ENCODE assay signal across 1 cellular context in genomic region chr1:87331319-87332269, GRCh38.
TF ChIP-seq lines count a peak whose summit lies in the region.

No MANE protein-coding gene starts in this region.

TF ChIP-seq in HEK293, 187 proteins besides CTCF, POLR2A, EP300 and RAD21 (continued from another document and continues in another):
- TF ChIP-seq, protein P1, sequence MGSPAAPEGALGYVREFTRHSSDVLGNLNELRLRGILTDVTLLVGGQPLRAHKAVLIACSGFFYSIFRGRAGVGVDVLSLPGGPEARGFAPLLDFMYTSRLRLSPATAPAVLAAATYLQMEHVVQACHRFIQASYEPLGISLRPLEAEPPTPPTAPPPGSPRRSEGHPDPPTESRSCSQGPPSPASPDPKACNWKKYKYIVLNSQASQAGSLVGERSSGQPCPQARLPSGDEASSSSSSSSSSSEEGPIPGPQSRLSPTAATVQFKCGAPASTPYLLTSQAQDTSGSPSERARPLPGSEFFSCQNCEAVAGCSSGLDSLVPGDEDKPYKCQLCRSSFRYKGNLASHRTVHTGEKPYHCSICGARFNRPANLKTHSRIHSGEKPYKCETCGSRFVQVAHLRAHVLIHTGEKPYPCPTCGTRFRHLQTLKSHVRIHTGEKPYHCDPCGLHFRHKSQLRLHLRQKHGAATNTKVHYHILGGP (tag by site-specific recombination; IDR thresholded peaks at IDR 0.05): no peak
- TF ChIP-seq, protein P2, sequence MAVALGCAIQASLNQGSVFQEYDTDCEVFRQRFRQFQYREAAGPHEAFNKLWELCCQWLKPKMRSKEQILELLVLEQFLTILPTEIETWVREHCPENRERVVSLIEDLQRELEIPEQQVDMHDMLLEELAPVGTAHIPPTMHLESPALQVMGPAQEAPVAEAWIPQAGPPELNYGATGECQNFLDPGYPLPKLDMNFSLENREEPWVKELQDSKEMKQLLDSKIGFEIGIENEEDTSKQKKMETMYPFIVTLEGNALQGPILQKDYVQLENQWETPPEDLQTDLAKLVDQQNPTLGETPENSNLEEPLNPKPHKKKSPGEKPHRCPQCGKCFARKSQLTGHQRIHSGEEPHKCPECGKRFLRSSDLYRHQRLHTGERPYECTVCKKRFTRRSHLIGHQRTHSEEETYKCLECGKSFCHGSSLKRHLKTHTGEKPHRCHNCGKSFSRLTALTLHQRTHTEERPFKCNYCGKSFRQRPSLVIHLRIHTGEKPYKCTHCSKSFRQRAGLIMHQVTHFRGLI (tag by site-specific recombination; IDR thresholded peaks at IDR 0.05): no peak
- TF ChIP-seq ZNF2 (tag by site-specific recombination; IDR thresholded peaks at IDR 0.05) (peak; percentile 58), GFI1B (tag by site-specific recombination; IDR thresholded peaks at IDR 0.05) (no peak), HIC1 (tag by site-specific recombination; IDR thresholded peaks at IDR 0.05) (peak; percentile 40; the same call in 1 of the 2 replicates), ZNF404 (tag by site-specific recombination; IDR thresholded peaks at IDR 0.05) (no peak), ZNF558 (tag by site-specific recombination; IDR thresholded peaks at IDR 0.05) (no peak), GLIS2 (tag by site-specific recombination; IDR thresholded peaks at IDR 0.05) (peak; percentile 73), ZNF114 (tag by site-specific recombination; IDR thresholded peaks at IDR 0.05) (no peak), ZNF311 (tag by site-specific recombination; IDR thresholded peaks at IDR 0.05; ENCODE audit: borderline replicate concordance) (no peak), ZNF324 (tag by site-specific recombination; IDR thresholded peaks at IDR 0.05) (0 out of 2 replicates have a peak, but pooled peaks have one; percentile 42), SP7 (tag by site-specific recombination; IDR thresholded peaks at IDR 0.05) (peak; percentile 58; the same call in 1 of the 2 replicates), ZNF248 (tag by site-specific recombination; IDR thresholded peaks at IDR 0.05) (no peak), GLIS1 (tag by site-specific recombination; IDR thresholded peaks at IDR 0.05) (peak; percentile 57; the same call in 1 of the 2 replicates), PRDM10 (tag by site-specific recombination; IDR thresholded peaks at IDR 0.05) (peak; percentile 32; the same call in 1 of the 2 replicates), ZNF335 (tag by site-specific recombination; conservative IDR thresholded peaks at IDR 0.05) (peak; percentile 46), PRDM1 (tag by site-specific recombination; IDR thresholded peaks at IDR 0.05) (peak; percentile 26; the same call in 1 of the 2 replicates), ZNF610 (tag by site-specific recombination; IDR thresholded peaks at IDR 0.05; ENCODE audit: borderline replicate concordance) (0 out of 2 replicates have a peak, but pooled peaks have one; percentile 24), ZNF707 (tag by site-specific recombination; IDR thresholded peaks at IDR 0.05) (no peak), ZNF146 (tag by site-specific recombination; IDR thresholded peaks at IDR 0.05) (no peak), FEZF1 (tag by site-specific recombination; IDR thresholded peaks at IDR 0.05) (no peak; the same call in 1 of the 2 replicates), ZIC2 (tag by site-specific recombination; IDR thresholded peaks at IDR 0.05) (peak; percentile 38; the same call in 1 of the 2 replicates), ZBTB11 (tag by site-specific recombination; conservative IDR thresholded peaks at IDR 0.05; ENCODE audit: low read depth) (0 out of 2 replicates have a peak, but pooled peaks have one; percentile 8), BCL11A (tag by site-specific recombination; IDR thresholded peaks at IDR 0.05; ENCODE audit: low read depth) (no peak), ZNF433 (tag by site-specific recombination; IDR thresholded peaks at IDR 0.05; ENCODE audit: low read depth) (no peak), PBX3 (CRISPR knock-in tag; IDR thresholded peaks at IDR 0.05) (no peak), ZNF785 (tag by site-specific recombination; IDR thresholded peaks at IDR 0.05) (no peak), ZBTB20 (tag by site-specific recombination; IDR thresholded peaks at IDR 0.05) (peak; percentile 100), IKZF3 (tag by site-specific recombination; IDR thresholded peaks at IDR 0.05) (peak; percentile 93), ZNF549 (tag by site-specific recombination; IDR thresholded peaks at IDR 0.05) (no peak), ZNF548 (tag by site-specific recombination; IDR thresholded peaks at IDR 0.05) (no peak), ZNF394 (tag by site-specific recombination; IDR thresholded peaks at IDR 0.05; ENCODE audit: borderline replicate concordance) (peak; percentile 20; the same call in 1 of the 2 replicates), ZNF10 (tag by site-specific recombination; IDR thresholded peaks at IDR 0.05) (peak; percentile 83), ZFP3 (tag by site-specific recombination; IDR thresholded peaks at IDR 0.05; ENCODE audit: low read depth) (no peak), KLF16 (tag by site-specific recombination; IDR thresholded peaks at IDR 0.05) (peak; percentile 24; the same call in 1 of the 2 replicates), ZNF664 (tag by site-specific recombination; IDR thresholded peaks at IDR 0.05) (no peak), ZNF239 (tag by site-specific recombination; IDR thresholded peaks at IDR 0.05) (no peak), YY2 (tag by site-specific recombination; IDR thresholded peaks at IDR 0.05) (no peak), KLF7 (tag by site-specific recombination; IDR thresholded peaks at IDR 0.05; ENCODE audit: borderline replicate concordance) (no peak), AEBP2 (tag by site-specific recombination; IDR thresholded peaks at IDR 0.05; ENCODE audit: borderline replicate concordance) (no peak), TRIM28 (IDR thresholded peaks at IDR 0.05; ENCODE audit: borderline replicate concordance, low read length) (0 out of 2 replicates have a peak, but pooled peaks have one; percentile 21), ZNF175 (tag by site-specific recombination; IDR thresholded peaks at IDR 0.05) (no peak), ZEB2 (tag by site-specific recombination; IDR thresholded peaks at IDR 0.05) (peak; percentile 92), ZNF184 (tag by site-specific recombination; IDR thresholded peaks at IDR 0.05) (no peak)
- TF ChIP-seq, protein P3, sequence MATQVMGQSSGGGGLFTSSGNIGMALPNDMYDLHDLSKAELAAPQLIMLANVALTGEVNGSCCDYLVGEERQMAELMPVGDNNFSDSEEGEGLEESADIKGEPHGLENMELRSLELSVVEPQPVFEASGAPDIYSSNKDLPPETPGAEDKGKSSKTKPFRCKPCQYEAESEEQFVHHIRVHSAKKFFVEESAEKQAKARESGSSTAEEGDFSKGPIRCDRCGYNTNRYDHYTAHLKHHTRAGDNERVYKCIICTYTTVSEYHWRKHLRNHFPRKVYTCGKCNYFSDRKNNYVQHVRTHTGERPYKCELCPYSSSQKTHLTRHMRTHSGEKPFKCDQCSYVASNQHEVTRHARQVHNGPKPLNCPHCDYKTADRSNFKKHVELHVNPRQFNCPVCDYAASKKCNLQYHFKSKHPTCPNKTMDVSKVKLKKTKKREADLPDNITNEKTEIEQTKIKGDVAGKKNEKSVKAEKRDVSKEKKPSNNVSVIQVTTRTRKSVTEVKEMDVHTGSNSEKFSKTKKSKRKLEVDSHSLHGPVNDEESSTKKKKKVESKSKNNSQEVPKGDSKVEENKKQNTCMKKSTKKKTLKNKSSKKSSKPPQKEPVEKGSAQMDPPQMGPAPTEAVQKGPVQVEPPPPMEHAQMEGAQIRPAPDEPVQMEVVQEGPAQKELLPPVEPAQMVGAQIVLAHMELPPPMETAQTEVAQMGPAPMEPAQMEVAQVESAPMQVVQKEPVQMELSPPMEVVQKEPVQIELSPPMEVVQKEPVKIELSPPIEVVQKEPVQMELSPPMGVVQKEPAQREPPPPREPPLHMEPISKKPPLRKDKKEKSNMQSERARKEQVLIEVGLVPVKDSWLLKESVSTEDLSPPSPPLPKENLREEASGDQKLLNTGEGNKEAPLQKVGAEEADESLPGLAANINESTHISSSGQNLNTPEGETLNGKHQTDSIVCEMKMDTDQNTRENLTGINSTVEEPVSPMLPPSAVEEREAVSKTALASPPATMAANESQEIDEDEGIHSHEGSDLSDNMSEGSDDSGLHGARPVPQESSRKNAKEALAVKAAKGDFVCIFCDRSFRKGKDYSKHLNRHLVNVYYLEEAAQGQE (tag by site-specific recombination; IDR thresholded peaks at IDR 0.05): 0 out of 2 replicates have a peak, but pooled peaks have one; percentile 10
